1 cellular context compared by ENCODE assay signal in genomic region chr14:35140718-35141581, GRCh38.
TF ChIP-seq lines count a peak whose summit lies in the region.

No MANE protein-coding gene starts in this region.

TF ChIP-seq in GM23338, 12 proteins besides CTCF, POLR2A, EP300 and RAD21 (continued from another document):
- TF ChIP-seq ZNF462 (CRISPR knock-in tag; IDR thresholded peaks at IDR 0.05): no peak
- no peak for TF ChIP-seq NANOG (IDR thresholded peaks at IDR 0.05; ENCODE audit: borderline replicate concordance)
- no peak for TF ChIP-seq ETS1 (IDR thresholded peaks at IDR 0.05)
- TF ChIP-seq ZNF331 (CRISPR knock-in tag; IDR thresholded peaks at IDR 0.05; ENCODE audit: low read depth): no peak
TF ChIP-seq in GM23338: peak in this region for 0.
